In the genomic region with DNA sequence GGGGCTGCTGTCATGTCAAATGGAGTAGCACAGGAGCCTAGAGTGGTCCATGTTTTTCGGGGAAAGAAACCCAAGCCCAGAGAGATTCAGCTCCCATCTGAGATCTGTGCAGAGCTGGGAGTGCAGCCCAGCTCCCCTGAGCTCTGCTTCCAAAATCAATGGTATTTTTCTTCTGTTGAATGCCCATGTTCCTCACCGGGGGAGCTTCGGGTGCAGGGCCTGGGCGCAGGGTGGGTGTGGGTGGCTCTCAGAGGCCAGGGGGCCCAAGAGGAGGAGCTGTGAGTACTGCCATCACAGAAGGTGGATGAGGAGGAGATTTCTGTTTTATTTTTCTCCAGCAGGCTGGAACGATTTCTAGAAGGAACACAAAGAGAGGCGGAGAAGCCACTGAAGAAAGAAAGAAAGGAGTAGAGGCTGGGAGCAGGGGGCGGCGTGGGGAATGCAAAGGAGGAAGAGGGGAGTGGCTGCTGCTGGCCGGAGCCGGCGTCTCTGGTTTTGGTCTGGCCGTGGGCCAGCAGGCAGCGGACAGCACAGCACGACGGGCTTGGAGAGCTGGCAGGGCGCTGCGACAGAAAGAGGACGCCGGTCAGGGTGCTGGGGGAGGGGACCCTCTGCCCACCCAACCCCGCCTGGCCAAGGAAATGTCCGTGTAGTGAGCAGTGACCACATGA, we compare ENCODE assay signal across 8 cellular contexts.
DNase-seq lines count a peak whose midpoint lies in the region; ATAC-seq and TF ChIP-seq lines count a peak whose summit lies in the region.

No MANE protein-coding gene starts in this region.

- H3K9me3 Mint-ChIP-seq in activated T-cell treated with anti-CD3 and anti-CD28 coated beads, Interleukin-2, amount 50 U/mL, for 4 hours, result peaks cover under 1% of the 10 kb centered on the region

- H3K27me3 Mint-ChIP-seq in activated T-cell treated with anti-CD3 and anti-CD28 coated beads, Interleukin-2, amount 50 U/mL, for 4 hours (ENCODE audit: low read depth), result peaks cover 20% of the 10 kb centered on the region

- no peaks in the 10 kb centered on the region for H3K27me3 ChIP-seq in lung (ENCODE audit: control insufficient read depth, insufficient read depth)
- H3K27me3 ChIP-seq in upper lobe of left lung, result no peaks in the 10 kb centered on the region

- H3K4me1 ChIP-seq in lung (ENCODE audit: control insufficient read depth in 2 of 2, insufficient read depth in 2 of 2, low read length in 2 of 2), result peaks cover 9% of the 10 kb centered on the region in 2 donors
- H3K4me1 ChIP-seq in upper lobe of left lung, result peaks cover 14 to 26% (median 17%) of the 10 kb centered on the region in 4 donors

- 12 to 32% methylated on average over 20 to 21 of the region's 21 CpGs for WGBS in lung, 2 donors
- 10 to 16% methylated on average over 21 of the region's 21 CpGs for WGBS in upper lobe of left lung, 2 donors

- TF ChIP-seq CTCF in lung (IDR thresholded peaks at IDR 0.05; ENCODE audit: control extremely low read depth, extremely low read depth), result no peak
- no peak for TF ChIP-seq CTCF in upper lobe of left lung (IDR thresholded peaks at IDR 0.05)
- TF ChIP-seq CTCF in GM10248 (IDR thresholded peaks at IDR 0.05; ENCODE audit: control extremely low read depth, extremely low read depth, low read depth, missing control alignments), result no peak

- H3K4me3 Mint-ChIP-seq in activated T-cell treated with anti-CD3 and anti-CD28 coated beads, Interleukin-2, amount 50 U/mL, for 4 hours, result no peak overlapping the region

- no peaks in the 10 kb centered on the region for H3K9me3 ChIP-seq in lung (ENCODE audit: control insufficient read depth in 2 of 2, insufficient read depth in 1 of 2, low read length in 1 of 2)
- H3K9me3 ChIP-seq in upper lobe of left lung, result no peaks in the 10 kb centered on the region

- POLR2A ChIA-PET in GM10248 (lab: Yijun Ruan, JAX), result no interaction called here

- H3K36me3 ChIP-seq in lung (ENCODE audit: control insufficient read depth in 2 of 2, insufficient read depth in 2 of 2, low read length in 2 of 2) (no peaks in the 10 kb centered on the region), upper lobe of left lung (no peaks in the 10 kb centered on the region)

- H3K27ac ChIP-seq in lung (ENCODE audit: low read depth in 1 of 2, low read length in 1 of 2), result no peak overlapping the region
- peak overlapping the region in 1 of 4 donors; percentile 28 for H3K27ac ChIP-seq in upper lobe of left lung

- no peak overlapping the region for H3K4me3 ChIP-seq in lung
- H3K4me3 ChIP-seq in upper lobe of left lung, result peak overlapping the region in 2 of 4 donors; percentile 9 to 32

- peak; percentile 40 for ATAC-seq in lung (ENCODE audit: insufficient read depth, low FRiP score)
- ATAC-seq in upper lobe of left lung (ENCODE audit: low FRiP score in 2 of 2), result peak; percentile 59 to 85
- no peak for ATAC-seq in activated T-cell treated with anti-CD3 and anti-CD28 coated beads, Interleukin-2, amount 50 U/mL, for 4 hours
- no peak for ATAC-seq in HG03045 (IDR thresholded peaks at IDR 0.05; ENCODE audit: unreplicated experiment)

- H3K4me1 Mint-ChIP-seq in activated T-cell treated with anti-CD3 and anti-CD28 coated beads, Interleukin-2, amount 50 U/mL, for 4 hours (ENCODE audit: low read depth), result no peaks in the 10 kb centered on the region

- CTCF ChIA-PET in GM10248 (lab: Yijun Ruan, JAX), result interaction anchor here (0.7 to 7.3 kb wide), 28 partner anchors 8 to 271 kb away, joined by 3 to 74 read pairs (median 3); no protein-coding TSS in a partner anchor

- H3K36me3 Mint-ChIP-seq in activated T-cell treated with anti-CD3 and anti-CD28 coated beads, Interleukin-2, amount 50 U/mL, for 4 hours (ENCODE audit: insufficient read depth), result no peaks in the 10 kb centered on the region

- no peak for TF ChIP-seq POLR2A in upper lobe of left lung (IDR thresholded peaks at IDR 0.05)

- TF ChIP-seq EP300 in upper lobe of left lung (IDR thresholded peaks at IDR 0.05), result no peak

- DNase-seq in NCI-H1092 treated with DMSO at 0.1 percent for 48 hours (lab: John Stamatoyannopoulos, UW) (peak; percentile 1), NCI-H1092 (lab: John Stamatoyannopoulos, UW) (no peak), cerebellum (ENCODE audit: low spot score) (peak; percentile 67), lung (ENCODE audit: low spot score) (peak; percentile 58), upper lobe of left lung (peak; percentile 72 to 87), GM10248 (ENCODE audit: extremely low spot score) (no peak)
- no peak for DNase-seq in activated T-cell treated with anti-CD3 and anti-CD28 coated beads, Interleukin-2, amount 50 U/mL, for 4 hours

Comparison
In these comparisons a context has a peak if more than half of its experiments do, and no peak if none do; other contexts are left out.
1. DNase-seq: peak in NCI-H1092 treated with DMSO at 0.1 percent for 48 hours (single experiment), cerebellum (single experiment), lung (single experiment) and upper lobe of left lung (2 of 2); none in NCI-H1092 (single experiment), GM10248 (single experiment) and activated T-cell treated with anti-CD3 and anti-CD28 coated beads, Interleukin-2, amount 50 U/mL, for 4 hours (single experiment).
2. ATAC-seq: peak in lung (single experiment) and upper lobe of left lung (2 of 2); none in activated T-cell treated with anti-CD3 and anti-CD28 coated beads, Interleukin-2, amount 50 U/mL, for 4 hours (0 of 2) and HG03045 (single experiment).